18 cellular contexts compared by ENCODE assay signal in the genomic region with DNA sequence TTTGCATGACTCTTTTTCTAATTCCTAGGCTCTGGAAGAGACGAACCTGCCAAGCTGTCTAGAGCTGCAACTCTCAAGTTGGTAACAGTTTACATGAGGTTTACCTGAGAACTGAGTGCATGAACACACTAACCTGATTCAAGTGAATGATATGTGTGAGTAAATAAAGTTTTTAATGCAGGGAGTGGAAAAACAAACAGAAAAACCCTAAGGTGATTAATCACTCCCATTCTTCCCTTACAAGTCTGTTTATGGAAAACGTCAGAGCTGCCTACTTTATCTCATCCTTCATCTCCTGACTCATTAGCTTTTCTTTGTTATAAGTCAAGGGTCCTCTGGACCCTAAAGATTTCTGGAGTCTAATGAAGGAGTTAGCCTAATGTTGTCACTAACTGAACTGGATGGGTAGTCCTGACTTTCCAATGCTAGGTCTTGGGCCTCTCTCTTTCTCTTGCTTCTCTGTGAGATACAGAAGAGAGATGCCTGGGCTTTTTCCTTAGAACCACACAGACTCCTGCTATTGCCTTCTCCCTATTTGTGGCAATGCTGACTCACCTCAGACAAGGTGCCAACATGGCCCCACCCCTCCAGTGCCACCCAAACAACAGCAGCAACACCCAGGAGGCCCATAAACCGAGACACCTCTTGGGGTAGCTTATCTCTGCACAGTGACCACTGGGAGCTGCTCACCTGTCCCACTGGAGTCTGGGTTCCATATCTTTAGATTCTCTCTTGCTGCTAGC.
DNase-seq lines count a peak whose midpoint lies in the region; ATAC-seq and TF ChIP-seq lines count a peak whose summit lies in the region.
"Had no signal": no experiment of that assay in that cellular context is flagged by ENCODE, and none has a peak within 500 bp of the region (broad histone marks: within the 10 kb centered on the region; RNA-seq: fewer than 3 reads in every experiment).

No MANE protein-coding gene starts in this region.

- POLR2A ChIA-PET in RWPE1 (lab: Yijun Ruan, JAX; ENCODE audit: low non-redundant PET) = no interaction called here
- POLR2A ChIA-PET in naive thymus-derived CD4-positive, alpha-beta T cell (lab: Charles Lee) = interaction anchor here (0.7 kb wide), 1 partner anchor 716 kb away, joined by 3 read pairs; no protein-coding TSS in a partner anchor

- H3K27ac Mint-ChIP-seq in HFFc6 (no peak overlapping the region), mesothelial cell of epicardium (no peak overlapping the region)
- no peak overlapping the region for H3K27ac Mint-ChIP-seq in T-helper 2 cell treated with Interferon-gamma antibody and Interleukin-4, amounts not matched to agents 5 μg/mL and 100 μg/mL, for 36 hours
- no peak overlapping the region for H3K27ac Mint-ChIP-seq in naive thymus-derived CD4-positive, alpha-beta T cell
- H3K27ac Mint-ChIP-seq: activated CD4-positive, alpha-beta T cell treated with anti-CD3 and anti-CD28 coated beads, Interleukin-2, amount 10 ng/mL, durations not matched to agents 24 days and 14 days; CD4-positive, CD25-positive, alpha-beta regulatory T cell; effector memory CD8-positive, alpha-beta T cell had no signal

- no peaks in the 10 kb centered on the region for H3K9me3 ChIP-seq in naive thymus-derived CD4-positive, alpha-beta T cell (ENCODE audit: control insufficient read depth in 2 of 3, low read length in 3 of 3)
- H3K9me3 ChIP-seq: body of pancreas, left ventricle myocardium inferior, neutrophil, Peyer's patch had no signal

- H3K4me3 ChIP-seq in naive thymus-derived CD4-positive, alpha-beta T cell (ENCODE audit: low read length) = no peak overlapping the region
- no peak overlapping the region for H3K4me3 ChIP-seq in foreskin fibroblast (ENCODE audit: low read depth in 1 of 2, low read length in 2 of 2)
- H3K4me3 ChIP-seq: body of pancreas, left ventricle myocardium inferior, Peyer's patch had no signal

- no peaks in the 10 kb centered on the region for H3K36me3 ChIP-seq in naive thymus-derived CD4-positive, alpha-beta T cell (ENCODE audit: control insufficient read depth in 2 of 3, insufficient read depth in 3 of 3, low read length in 3 of 3)
- H3K36me3 ChIP-seq: left ventricle myocardium inferior, neutrophil, Peyer's patch had no signal

- H3K27me3 ChIP-seq in naive thymus-derived CD4-positive, alpha-beta T cell (ENCODE audit: control insufficient read depth in 2 of 2, insufficient read depth in 2 of 2, low read length in 2 of 2) = no peaks in the 10 kb centered on the region
- H3K27me3 ChIP-seq: body of pancreas, neutrophil, Peyer's patch had no signal

- H3K36me3 Mint-ChIP-seq in HFFc6 (ENCODE audit: low read depth) (no peaks in the 10 kb centered on the region), mesothelial cell of epicardium (no peaks in the 10 kb centered on the region)
- H3K36me3 Mint-ChIP-seq in T-helper 2 cell treated with Interferon-gamma antibody and Interleukin-4, amounts not matched to agents 5 μg/mL and 100 μg/mL, for 36 hours (ENCODE audit: low read depth) = no peaks in the 10 kb centered on the region
- peaks cover 0 to 3% (median 0%) of the 10 kb centered on the region in 5 donors for H3K36me3 Mint-ChIP-seq in naive thymus-derived CD4-positive, alpha-beta T cell
- H3K36me3 Mint-ChIP-seq: CD4-positive, CD25-positive, alpha-beta regulatory T cell had no signal

- H3K4me1 Mint-ChIP-seq in HFFc6 (ENCODE audit: low read depth) (peaks cover 23% of the 10 kb centered on the region), mesothelial cell of epicardium (peaks cover 9% of the 10 kb centered on the region)
- H3K4me1 Mint-ChIP-seq in T-helper 2 cell treated with Interferon-gamma antibody and Interleukin-4, amounts not matched to agents 5 μg/mL and 100 μg/mL, for 36 hours (ENCODE audit: low read depth) = no peaks in the 10 kb centered on the region
- H3K4me1 Mint-ChIP-seq in naive thymus-derived CD4-positive, alpha-beta T cell = no peaks in the 10 kb centered on the region
- H3K4me1 Mint-ChIP-seq: activated CD4-positive, alpha-beta T cell treated with anti-CD3 and anti-CD28 coated beads, Interleukin-2, amount 10 ng/mL, durations not matched to agents 24 days and 14 days; CD4-positive, CD25-positive, alpha-beta regulatory T cell had no signal

- intact Hi-C loops in naive thymus-derived CD4-positive, alpha-beta T cell (cut with micrococcal nuclease) = no loop called here

- no peak for ATAC-seq in naive thymus-derived CD4-positive, alpha-beta T cell
- ATAC-seq: body of pancreas; effector memory CD8-positive, alpha-beta T cell had no signal

- H3K27me3 Mint-ChIP-seq in HFFc6 (ENCODE audit: insufficient read depth) (no peaks in the 10 kb centered on the region; the same call in 1 of the 2 replicates), mesothelial cell of epicardium (ENCODE audit: low read depth) (peaks cover 4% of the 10 kb centered on the region)
- no peaks in the 10 kb centered on the region for H3K27me3 Mint-ChIP-seq in T-helper 2 cell treated with Interferon-gamma antibody and Interleukin-4, amounts not matched to agents 5 μg/mL and 100 μg/mL, for 36 hours (ENCODE audit: low read depth)
- peaks cover 0 to 5% (median 0%) of the 10 kb centered on the region in 5 donors for H3K27me3 Mint-ChIP-seq in naive thymus-derived CD4-positive, alpha-beta T cell
- H3K27me3 Mint-ChIP-seq: activated CD4-positive, alpha-beta T cell treated with anti-CD3 and anti-CD28 coated beads, Interleukin-2, amount 10 ng/mL, durations not matched to agents 24 days and 14 days; CD4-positive, CD25-positive, alpha-beta regulatory T cell; effector memory CD8-positive, alpha-beta T cell had no signal

- CTCF ChIA-PET in RWPE1 (lab: Yijun Ruan, JAX) = interaction anchor here (0.7 kb wide), 1 partner anchor 422 kb away, joined by 3 read pairs; no protein-coding TSS in a partner anchor
- CTCF ChIA-PET in naive thymus-derived CD4-positive, alpha-beta T cell (lab: Charles Lee) = no interaction called here

- no peak overlapping the region for H3K27ac ChIP-seq in RWPE1
- H3K27ac ChIP-seq in naive thymus-derived CD4-positive, alpha-beta T cell (ENCODE audit: low read depth, low read length) = no peak overlapping the region
- H3K27ac ChIP-seq: body of pancreas, left ventricle myocardium inferior, neutrophil, Peyer's patch had no signal

- no peaks in the 10 kb centered on the region for H3K4me1 ChIP-seq in naive thymus-derived CD4-positive, alpha-beta T cell (ENCODE audit: control insufficient read depth in 2 of 2, insufficient read depth in 2 of 2, low read length in 2 of 2)
- H3K4me1 ChIP-seq: body of pancreas, left ventricle myocardium inferior, Peyer's patch had no signal

- TF ChIP-seq CTCF in HFFc6 (IDR thresholded peaks at IDR 0.05) (no peak), RWPE1 (conservative IDR thresholded peaks at IDR 0.05; ENCODE audit: low read depth) (no peak), mesothelial cell of epicardium (IDR thresholded peaks at IDR 0.05; ENCODE audit: unreplicated experiment) (no peak), foreskin fibroblast (IDR thresholded peaks at IDR 0.05; ENCODE audit: low read depth, low read length) (no peak)

- DNase-seq in DMS53 (lab: John Stamatoyannopoulos, UW) = peak; percentile 62
- DNase-seq in HFFc6 = peak; percentile 56
- DNase-seq in RWPE1 (ENCODE audit: low spot score) = peak; percentile 48
- DNase-seq in kidney tubule cell (ENCODE audit: low spot score) = peak; percentile 40
- DNase-seq in T-helper 2 cell treated with Interferon-gamma antibody and Interleukin-4, amounts not matched to agents 5 μg/mL and 100 μg/mL, for 36 hours (ENCODE audit: low spot score) = no peak
- no peak for DNase-seq in mesothelial cell of epicardium (ENCODE audit: low spot score in 2 of 2, unreplicated experiment in 2 of 2)
- DNase-seq in naive thymus-derived CD4-positive, alpha-beta T cell = no peak
- no peak for DNase-seq in foreskin fibroblast
- DNase-seq: activated CD4-positive, alpha-beta T cell treated with anti-CD3 and anti-CD28 coated beads, Interleukin-2, amount 10 ng/mL, durations not matched to agents 24 days and 14 days; body of pancreas; CD4-positive, CD25-positive, alpha-beta regulatory T cell; effector memory CD8-positive, alpha-beta T cell; head of caudate nucleus; left ventricle myocardium inferior; NCI-H1930; Peyer's patch; T-helper 2 cell had no signal

- no peaks in the 10 kb centered on the region for H3K9me3 Mint-ChIP-seq in HFFc6
- no peaks in the 10 kb centered on the region for H3K9me3 Mint-ChIP-seq in T-helper 2 cell treated with Interferon-gamma antibody and Interleukin-4, amounts not matched to agents 5 μg/mL and 100 μg/mL, for 36 hours
- H3K9me3 Mint-ChIP-seq in mesothelial cell of epicardium = no peaks in the 10 kb centered on the region
- H3K9me3 Mint-ChIP-seq in naive thymus-derived CD4-positive, alpha-beta T cell = peaks cover 0 to 5% (median 0%) of the 10 kb centered on the region in 11 donors
- H3K9me3 Mint-ChIP-seq: activated CD4-positive, alpha-beta T cell treated with anti-CD3 and anti-CD28 coated beads, Interleukin-2, amount 10 ng/mL, durations not matched to agents 24 days and 14 days; CD4-positive, CD25-positive, alpha-beta regulatory T cell had no signal

- H3K4me3 Mint-ChIP-seq in HFFc6 = no peak overlapping the region
- H3K4me3 Mint-ChIP-seq in T-helper 2 cell treated with Interferon-gamma antibody and Interleukin-4, amounts not matched to agents 5 μg/mL and 100 μg/mL, for 36 hours = no peak overlapping the region
- H3K4me3 Mint-ChIP-seq in mesothelial cell of epicardium = no peak overlapping the region
- no peak overlapping the region for H3K4me3 Mint-ChIP-seq in naive thymus-derived CD4-positive, alpha-beta T cell
- H3K4me3 Mint-ChIP-seq: activated CD4-positive, alpha-beta T cell treated with anti-CD3 and anti-CD28 coated beads, Interleukin-2, amount 10 ng/mL, durations not matched to agents 24 days and 14 days; CD4-positive, CD25-positive, alpha-beta regulatory T cell; effector memory CD8-positive, alpha-beta T cell had no signal

Comparison
In these comparisons a context has a peak if more than half of its experiments do, and no peak if none do; other contexts are left out.
1. DNase-seq: peak in DMS53 (single experiment), HFFc6 (single experiment), RWPE1 (single experiment) and kidney tubule cell (single experiment); none in T-helper 2 cell treated with Interferon-gamma antibody and Interleukin-4, amounts not matched to agents 5 μg/mL and 100 μg/mL, for 36 hours (single experiment), mesothelial cell of epicardium (0 of 2), naive thymus-derived CD4-positive, alpha-beta T cell (0 of 9) and foreskin fibroblast (0 of 2).